Comparison of ENCODE assay signal across 10 cellular contexts in genomic region chr11:21933095-21933494, GRCh38.
DNase-seq lines count a peak whose midpoint lies in the region; ATAC-seq and TF ChIP-seq lines count a peak whose summit lies in the region.
"Had no signal": no experiment of that assay in that cellular context is flagged by ENCODE, and none has a peak within 500 bp of the region (broad histone marks: within the 10 kb centered on the region; RNA-seq: fewer than 3 reads in every experiment).

No MANE protein-coding gene starts in this region.

- TF ChIP-seq POLR2A in right lobe of liver (IDR thresholded peaks at IDR 0.05): no peak

- TF ChIP-seq CTCF in Calu3 (IDR thresholded peaks at IDR 0.05; ENCODE audit: unreplicated experiment): peak; percentile 53
- no peak for TF ChIP-seq CTCF in GM20000 (IDR thresholded peaks at IDR 0.05; ENCODE audit: extremely low read depth, missing control alignments)
- peak; percentile 15 for TF ChIP-seq CTCF in SU-DHL-6 (IDR thresholded peaks at IDR 0.05; ENCODE audit: insufficient read depth, low read length, poor library complexity, severe bottlenecking)
- TF ChIP-seq CTCF in right lobe of liver (IDR thresholded peaks at IDR 0.05): peak; percentile 56 to 66 (median 64)

- no peaks in the 10 kb centered on the region for H3K79me2 ChIP-seq in SU-DHL-6 (ENCODE audit: insufficient read depth, low read length)

- no peaks in the 10 kb centered on the region for H3K27me3 ChIP-seq in SU-DHL-6 (ENCODE audit: low read length)
- H3K27me3 ChIP-seq in right lobe of liver: no peaks in the 10 kb centered on the region

- H3K36me3 ChIP-seq in SU-DHL-6 (ENCODE audit: low read length): no peaks in the 10 kb centered on the region
- no peaks in the 10 kb centered on the region for H3K36me3 ChIP-seq in right lobe of liver

- no peaks in the 10 kb centered on the region for H3K4me1 Mint-ChIP-seq in Calu3 (ENCODE audit: low read depth, unreplicated experiment)

- H2AFZ ChIP-seq in SU-DHL-6 (ENCODE audit: low read depth, low read length, severe bottlenecking): no peak overlapping the region

- ATAC-seq in right lobe of liver (peak in 3 of 4 donors; percentile 46 to 63 (median 48)), HG03432 (IDR thresholded peaks at IDR 0.05; ENCODE audit: unreplicated experiment) (no peak)

- H3K4me3 ChIP-seq in SU-DHL-6 (ENCODE audit: insufficient read depth, low read length, poor library complexity, severe bottlenecking) (no peak overlapping the region), right lobe of liver (no peak overlapping the region)

- H3K4me3 Mint-ChIP-seq in Calu3 (ENCODE audit: low read depth, unreplicated experiment): no peak overlapping the region

- DNase-seq in Calu3: no peak
- DNase-seq in GM20000 (ENCODE audit: low spot score): peak; percentile 6
- no peak for DNase-seq in right lobe of liver
- no peak for DNase-seq in activated CD4-positive, CD25-positive, alpha-beta regulatory T cell treated with anti-CD3 and anti-CD28 coated beads, Interleukin-2, amount 50 U/mL, for 72 hours
- no peak for DNase-seq in AG08395 (ENCODE audit: low spot score)
- no peak for DNase-seq in GM19240 (ENCODE audit: insufficient read length, low spot score)
- DNase-seq: effector CD4-positive, alpha-beta T cell; stimulated activated naive CD4-positive, alpha-beta T cell had no signal

- no peaks in the 10 kb centered on the region for H3F3A ChIP-seq in SU-DHL-6 (ENCODE audit: insufficient read depth)

- no TSS peak for BruUV-seq in Calu3 (replicated peaks; lab: Mats Ljungman, UMichigan)

- no peak overlapping the region for H3K27ac Mint-ChIP-seq in Calu3 (ENCODE audit: unreplicated experiment)

- no peaks in the 10 kb centered on the region for H4K20me1 ChIP-seq in SU-DHL-6 (ENCODE audit: low read depth, low read length)

- no peaks in the 10 kb centered on the region for H3K27me3 Mint-ChIP-seq in Calu3 (ENCODE audit: unreplicated experiment)

- H3K36me3 Mint-ChIP-seq in Calu3 (ENCODE audit: insufficient read depth, unreplicated experiment): no peaks in the 10 kb centered on the region

- no peak overlapping the region for H3K27ac ChIP-seq in SU-DHL-6 (ENCODE audit: low read depth, low read length)
- no peak overlapping the region for H3K27ac ChIP-seq in right lobe of liver

- H3K9me3 Mint-ChIP-seq in Calu3 (ENCODE audit: low read depth, unreplicated experiment): no peaks in the 10 kb centered on the region

- H3K9me3 ChIP-seq in SU-DHL-6 (ENCODE audit: insufficient read depth, low read length) (no peaks in the 10 kb centered on the region), right lobe of liver (no peaks in the 10 kb centered on the region)

- no peak overlapping the region for H3K9ac ChIP-seq in SU-DHL-6 (ENCODE audit: low read length)

- H3K4me1 ChIP-seq in right lobe of liver: no peaks in the 10 kb centered on the region

- 3% methylated on average over 1 of the region's 1 CpG for WGBS in right lobe of liver (ENCODE audit: insufficient coverage, low coverage, low lambda C conversion rate, missing lambda C conversion rate)

- H3K9me2 ChIP-seq in SU-DHL-6 (replicated peaks; ENCODE audit: insufficient read depth, low read length): no peaks in the 10 kb centered on the region

- intact Hi-C loops in Calu3 (cut with micrococcal nuclease; ENCODE audit: unreplicated experiment): loop anchor here (1.0 kb wide), 2 partner anchors 55 to 197 kb away; no protein-coding TSS in a partner anchor
- intact Hi-C loops in right lobe of liver (cut with DNase I): loop anchor here in 1 of 2 donors (10.0 kb wide), 1 partner anchor 192 kb away; no protein-coding TSS in a partner anchor

- H3K4me2 ChIP-seq in SU-DHL-6 (ENCODE audit: low read depth, low read length, poor library complexity, severe bottlenecking): no peak overlapping the region

- CTCF ChIA-PET in Calu3 (lab: Charles Lee): no interaction called here
